ENCODE assay signal across 26 cellular contexts in the genomic region with DNA sequence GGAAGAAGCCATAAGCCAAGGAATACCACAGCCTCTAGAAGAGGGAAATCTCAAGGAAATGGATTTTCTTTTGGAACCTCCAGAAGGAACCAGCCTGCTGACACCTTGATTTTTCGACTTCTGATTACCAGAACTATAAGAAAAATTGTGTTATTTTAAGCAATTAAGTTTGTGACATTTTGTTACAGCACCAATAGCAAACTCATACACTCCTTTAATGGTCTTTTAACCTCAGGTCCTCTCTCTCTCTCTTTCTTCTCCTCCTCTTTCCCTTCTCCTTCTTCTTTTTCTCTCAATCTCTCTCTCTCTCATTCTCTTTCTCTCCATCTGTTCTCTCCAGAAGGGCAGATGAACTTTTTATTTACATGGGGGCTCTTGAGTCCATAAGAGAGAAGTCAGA.
"Had no signal": no experiment of that assay in that cellular context is flagged by ENCODE, and none has a peak within 500 bp of the region (broad histone marks: within the 10 kb centered on the region; RNA-seq: fewer than 3 reads in every experiment).

No MANE protein-coding gene starts in this region.

- H3K4me3 Mint-ChIP-seq: dendritic cell treated with granulocyte-macrophage colony-stimulating factor and Interleukin-4, amounts not matched to agents 40 ng/mL and 50 ng/mL, for 4 days had no signal

- H3K27me3 ChIP-seq: colonic mucosa, esophagus muscularis mucosa, esophagus squamous epithelium, foreskin keratinocyte, gastrocnemius medialis, gastroesophageal sphincter had no signal

- ATAC-seq: esophagus mucosa, foreskin keratinocyte, gastrocnemius medialis, gastroesophageal sphincter, heart left ventricle, heart right ventricle had no signal

- H3K36me3 ChIP-seq: colonic mucosa, gastrocnemius medialis had no signal

- H3K4me3 ChIP-seq: colonic mucosa, coronary artery, dorsolateral prefrontal cortex, esophagus muscularis mucosa, esophagus squamous epithelium, gastrocnemius medialis, gastroesophageal sphincter, heart left ventricle, heart right ventricle had no signal

- H3K27me3 Mint-ChIP-seq: dendritic cell treated with granulocyte-macrophage colony-stimulating factor and Interleukin-4, amounts not matched to agents 40 ng/mL and 50 ng/mL, for 4 days had no signal

- H3K27ac ChIP-seq: colonic mucosa, coronary artery, dorsolateral prefrontal cortex, epithelial cell of prostate, esophagus muscularis mucosa, esophagus squamous epithelium, foreskin keratinocyte, gastrocnemius medialis, gastroesophageal sphincter, heart left ventricle, heart right ventricle had no signal

- H3K27ac Mint-ChIP-seq: dendritic cell treated with granulocyte-macrophage colony-stimulating factor and Interleukin-4, amounts not matched to agents 40 ng/mL and 50 ng/mL, for 4 days had no signal

- FAIRE-seq: colon, endometrium, endothelial cell of umbilical vein, frontal cortex had no signal

- H3K9me3 ChIP-seq: colonic mucosa, gastrocnemius medialis had no signal

- H3K4me1 ChIP-seq: colonic mucosa, esophagus muscularis mucosa, foreskin keratinocyte, gastrocnemius medialis, gastroesophageal sphincter had no signal

- DNase-seq: colonic mucosa; cortex of kidney; dermis blood vessel endothelial cell; dorsolateral prefrontal cortex; effector CD4-positive, alpha-beta T cell; effector CD8-positive, alpha-beta T cell; effector memory CD4-positive, alpha-beta T cell; erythroblast; esophagus squamous epithelium; foreskin fibroblast; foreskin keratinocyte; foreskin melanocyte; gastrocnemius medialis; glutamatergic neuron; heart left ventricle; heart right ventricle had no signal
